In genomic region chr12:18496156-18496555, GRCh38 we compare ENCODE assay signal across 19 cellular contexts.
"Had no signal": no experiment of that assay in that cellular context is flagged by ENCODE, and none has a peak within 500 bp of the region (broad histone marks: within the 10 kb centered on the region; RNA-seq: fewer than 3 reads in every experiment).

No MANE protein-coding gene starts in this region.

- H3K9me3 ChIP-seq: left ventricle myocardium inferior, prostate gland, right atrium auricular region had no signal

- H3K27ac ChIP-seq: coronary artery, hepatocyte, left ventricle myocardium inferior, prostate gland, right atrium auricular region, upper lobe of left lung had no signal

- H3K79me2 ChIP-seq: hepatocyte had no signal

- H3K4me3 ChIP-seq: coronary artery, hepatocyte, left ventricle myocardium inferior, prostate gland, right atrium auricular region, upper lobe of left lung had no signal

- H2AFZ ChIP-seq: hepatocyte had no signal

- H3K27me3 ChIP-seq: hepatocyte, right atrium auricular region, upper lobe of left lung had no signal

- H3K36me3 ChIP-seq: left ventricle myocardium inferior, prostate gland, right atrium auricular region, upper lobe of left lung had no signal

- H3K4me2 ChIP-seq: hepatocyte had no signal

- H3K4me1 ChIP-seq: left ventricle myocardium inferior, prostate gland, right atrium auricular region, upper lobe of left lung had no signal

- DNase-seq: activated B cell treated with CpG ODN at 0.5 μM for 24 hours; activated CD4-positive, alpha-beta T cell treated with anti-CD3 and anti-CD28 coated beads for 36 hours; activated CD4-positive, alpha-beta T cell treated with anti-CD3 and anti-CD28 coated beads, Interleukin-2, amount 50 U/mL, for 4 hours; activated CD8-positive, alpha-beta memory T cell treated with anti-CD3 and anti-CD28 coated beads for 24 hours; activated CD8-positive, alpha-beta memory T cell treated with anti-CD3 and anti-CD28 coated beads, Interleukin-2, amount 50 U/mL, for 4 hours; activated naive CD8-positive, alpha-beta T cell treated with anti-CD3 and anti-CD28 coated beads for 36 hours; activated T-cell treated with anti-CD3 and anti-CD28 coated beads, Interleukin-2, amount 50 U/mL, for 24 hours; glutamatergic neuron; kidney glomerular epithelial cell; left ventricle myocardium inferior; naive thymus-derived CD8-positive, alpha-beta T cell; stimulated activated CD4-positive, alpha-beta T cell treated with anti-CD3 and anti-CD28 coated beads, Interleukin-4, amount 100 ng/mL, for 24 hours; stimulated activated naive CD4-positive, alpha-beta T cell treated with Interleukin-2 at 50 U/mL for 16 hours; T-helper 17 cell; upper lobe of left lung had no signal
